Comparison of ENCODE assay signal across 13 cellular contexts in genomic region chr13:21833921-21834320, GRCh38.
DNase-seq lines count a peak whose midpoint lies in the region; ATAC-seq and TF ChIP-seq lines count a peak whose summit lies in the region.
"Had no signal": no experiment of that assay in that cellular context is flagged by ENCODE, and none has a peak within 500 bp of the region (broad histone marks: within the 10 kb centered on the region; RNA-seq: fewer than 3 reads in every experiment).

No MANE protein-coding gene starts in this region.

- peaks cover 9 to 28% (median 17%) of the 10 kb centered on the region in 10 experiments; a peak in 18 of 20 replicates for H3K4me1 ChIP-seq in BLaER1 treated with 17β-estradiol and CSF1 and Interleukin-3, amounts not matched to agents 10 nM and 100 nM
- H3K4me1 ChIP-seq in IMR-90 (ENCODE audit: control insufficient read depth, insufficient read depth, low read length), result no peaks in the 10 kb centered on the region; the same call in 1 of the 2 replicates
- no peaks in the 10 kb centered on the region for H3K4me1 ChIP-seq in PC-3 (ENCODE audit: insufficient read depth, low read length)
- H3K4me1 ChIP-seq: HAP-1 had no signal

- H3K4me3 ChIP-seq in BLaER1 treated with 17β-estradiol and CSF1 and Interleukin-3, amounts not matched to agents 10 nM and 100 nM, result no peak overlapping the region
- H3K4me3 ChIP-seq in IMR-90 (ENCODE audit: insufficient read depth, low read depth, low read length) (no peak overlapping the region), PC-3 (ENCODE audit: low read length) (no peak overlapping the region)
- H3K4me3 ChIP-seq: HAP-1 had no signal

- H2AFZ ChIP-seq in IMR-90 (replicated peaks; ENCODE audit: low read length, poor library complexity) (peak overlapping the region; percentile 27), PC-3 (ENCODE audit: low read length) (no peak overlapping the region)

- H3K9me2 ChIP-seq in PC-3 (replicated peaks; ENCODE audit: low read length), result no peaks in the 10 kb centered on the region

- H3K36me3 ChIP-seq in BLaER1 treated with 17β-estradiol and CSF1 and Interleukin-3, amounts not matched to agents 10 nM and 100 nM, result no peaks in the 10 kb centered on the region
- H3K36me3 ChIP-seq in IMR-90 (ENCODE audit: control insufficient read depth, insufficient read depth, low read length) (no peaks in the 10 kb centered on the region), PC-3 (ENCODE audit: low read depth, low read length) (no peaks in the 10 kb centered on the region)
- H3K36me3 ChIP-seq: HAP-1 had no signal

- no peak overlapping the region for H3K4ac ChIP-seq in IMR-90 (ENCODE audit: low read depth, low read length)

- H3K4me2 ChIP-seq in BLaER1 treated with 17β-estradiol and CSF1 and Interleukin-3, amounts not matched to agents 10 nM and 100 nM, result peak overlapping the region; percentile 38 to 79 (median 72)
- H3K4me2 ChIP-seq in IMR-90 (ENCODE audit: low read depth, low read length) (no peak overlapping the region), PC-3 (ENCODE audit: low read length) (no peak overlapping the region)

- 20% methylated on average over 1 of the region's 9 CpGs; no CpG with 5 or more reads in 1 of the 2 experiments for WGBS in IMR-90 (ENCODE audit: extremely low coverage in 2 of 2, insufficient read length in 1 of 2), 2 experiments

- no peak overlapping the region for H4K91ac ChIP-seq in IMR-90 (ENCODE audit: insufficient read depth, low read depth, low read length)

- dilution Hi-C loops in IMR-90 (cut with HindIII; ENCODE audit: low sequenced_read_pairs, unreplicated experiment), result no loop called here

- H3K4me3 Mint-ChIP-seq in mesothelial cell of epicardium (no peak overlapping the region), type B pancreatic cell (no peak overlapping the region)
- no peak overlapping the region for H3K4me3 Mint-ChIP-seq in naive thymus-derived CD8-positive, alpha-beta T cell
- H3K4me3 Mint-ChIP-seq: CD14-positive monocyte; CD8-positive, alpha-beta T cell; HFFc6 had no signal

- no peaks in the 10 kb centered on the region for H4K20me1 ChIP-seq in BLaER1 treated with 17β-estradiol and CSF1 and Interleukin-3, amounts not matched to agents 10 nM and 100 nM
- H4K20me1 ChIP-seq in IMR-90 (ENCODE audit: insufficient read depth, low read length) (no peaks in the 10 kb centered on the region), PC-3 (ENCODE audit: low read length) (no peaks in the 10 kb centered on the region)

- H3K9me3 Mint-ChIP-seq in mesothelial cell of epicardium (no peaks in the 10 kb centered on the region), type B pancreatic cell (peaks cover 1% of the 10 kb centered on the region)
- peaks cover 0 to 5% (median 0%) of the 10 kb centered on the region in 9 donors for H3K9me3 Mint-ChIP-seq in naive thymus-derived CD8-positive, alpha-beta T cell
- H3K9me3 Mint-ChIP-seq: CD8-positive, alpha-beta T cell had no signal

- H3K36me3 Mint-ChIP-seq in mesothelial cell of epicardium (no peaks in the 10 kb centered on the region), type B pancreatic cell (no peaks in the 10 kb centered on the region)
- no peaks in the 10 kb centered on the region for H3K36me3 Mint-ChIP-seq in naive thymus-derived CD8-positive, alpha-beta T cell
- H3K36me3 Mint-ChIP-seq: CD14-positive monocyte; CD8-positive, alpha-beta T cell had no signal

- H3K27ac Mint-ChIP-seq in mesothelial cell of epicardium, result peak overlapping the region; percentile 10
- H3K27ac Mint-ChIP-seq in type B pancreatic cell, result peak overlapping the region; percentile 5
- H3K27ac Mint-ChIP-seq in naive thymus-derived CD8-positive, alpha-beta T cell, result no peak overlapping the region
- H3K27ac Mint-ChIP-seq: CD14-positive monocyte; CD8-positive, alpha-beta T cell; HFFc6 had no signal

- no peaks in the 10 kb centered on the region for H3K79me2 ChIP-seq in PC-3 (ENCODE audit: low read length)

- no peak overlapping the region for H2AK5ac ChIP-seq in IMR-90 (ENCODE audit: low read depth, low read length)

- TF ChIP-seq POLR2A in IMR-90 (IDR thresholded peaks at IDR 0.05; ENCODE audit: low read depth, low read length), result no peak

- no peaks in the 10 kb centered on the region for H3K79me1 ChIP-seq in IMR-90 (ENCODE audit: low read depth in 1 of 2, low read length in 2 of 2)

- DNase-seq in IMR-90 (no peak), mesothelial cell of epicardium (ENCODE audit: low spot score in 2 of 2, unreplicated experiment in 2 of 2) (no peak), type B pancreatic cell (ENCODE audit: extremely low spot score, unreplicated experiment) (no peak), PC-3 (no peak)
- no peak for DNase-seq in naive thymus-derived CD8-positive, alpha-beta T cell
- DNase-seq: ACHN; CD8-positive, alpha-beta T cell; DMS 273 treated with DMSO at 0.1 percent for 48 hours; HFFc6 had no signal

- H2BK5ac ChIP-seq in IMR-90 (ENCODE audit: low read depth, low read length, poor library complexity, severe bottlenecking), result no peak overlapping the region

- H3K9ac ChIP-seq in BLaER1 treated with 17β-estradiol and CSF1 and Interleukin-3, amounts not matched to agents 10 nM and 100 nM, result no peak overlapping the region; a peak in 2 of 22 replicates
- no peak overlapping the region for H3K9ac ChIP-seq in IMR-90 (ENCODE audit: low read depth, low read length)
- no peak overlapping the region for H3K9ac ChIP-seq in PC-3 (ENCODE audit: low read length)

- H2BK15ac ChIP-seq in IMR-90 (ENCODE audit: low read depth, low read length), result no peak overlapping the region

- no peak for TF ChIP-seq CTCF in IMR-90 (conservative IDR thresholded peaks at IDR 0.05; ENCODE audit: low read depth, low read length)
- TF ChIP-seq CTCF in mesothelial cell of epicardium (IDR thresholded peaks at IDR 0.05; ENCODE audit: unreplicated experiment), result no peak
- TF ChIP-seq CTCF in type B pancreatic cell (conservative IDR thresholded peaks at IDR 0.05), result no peak
- no peak for TF ChIP-seq CTCF in PC-3 (conservative IDR thresholded peaks at IDR 0.05; ENCODE audit: low read depth, low read length)

- H4K8ac ChIP-seq in IMR-90 (ENCODE audit: low read depth in 2 of 2, low read length in 2 of 2), result no peak overlapping the region; a peak in 1 of 4 replicates

- no peak overlapping the region; the same call in 1 of the 2 replicates for H4K5ac ChIP-seq in IMR-90 (ENCODE audit: low read depth, low read length)

- no peak overlapping the region; the same call in 1 of the 2 replicates for H3K23ac ChIP-seq in IMR-90 (ENCODE audit: low read depth, low read length)

- H3K56ac ChIP-seq in IMR-90 (ENCODE audit: extremely low read depth, insufficient read depth, low read length), result no peak overlapping the region

- peaks cover 2% of the 10 kb centered on the region; the same call in 1 of the 2 replicates for H3K9me1 ChIP-seq in IMR-90 (ENCODE audit: insufficient read depth, low read length)

- BruUV-seq in IMR-90 (replicated peaks; lab: Mats Ljungman, UMichigan) (no TSS peak), PC-3 (replicated peaks; lab: Mats Ljungman, UMichigan) (no TSS peak)

- ATAC-seq in IMR-90 (ENCODE audit: low read depth) (no peak), GM18502 (IDR thresholded peaks at IDR 0.05; ENCODE audit: poor library complexity, unreplicated experiment) (no peak), PC-3 (no peak)
- ATAC-seq in naive thymus-derived CD8-positive, alpha-beta T cell, result no peak
- ATAC-seq: CD8-positive, alpha-beta T cell had no signal

- H3K27me3 ChIP-seq in BLaER1 treated with 17β-estradiol and CSF1 and Interleukin-3, amounts not matched to agents 10 nM and 100 nM, result no peaks in the 10 kb centered on the region
- no peaks in the 10 kb centered on the region for H3K27me3 ChIP-seq in IMR-90 (ENCODE audit: control insufficient read depth, insufficient read depth, low read length)
- H3K27me3 ChIP-seq in PC-3 (ENCODE audit: low read length), result no peaks in the 10 kb centered on the region

- no peak for TF ChIP-seq RAD21 in IMR-90 (IDR thresholded peaks at IDR 0.05; ENCODE audit: low read length)

- H2BK120ac ChIP-seq in IMR-90 (ENCODE audit: low read depth, low read length), result no peak overlapping the region

- no peak overlapping the region for H3K14ac ChIP-seq in IMR-90 (replicated peaks; ENCODE audit: low read depth, low read length)

- H2BK20ac ChIP-seq in IMR-90 (ENCODE audit: low read depth, low read length), result no peak overlapping the region

- in situ Hi-C loops in IMR-90 (cut with MboI; ENCODE audit: low sequenced_read_pairs), result no loop called here

- H3F3A ChIP-seq in PC-3 (ENCODE audit: low read length, unreplicated experiment), result no peaks in the 10 kb centered on the region

- peaks cover 8 to 26% (median 15%) of the 10 kb centered on the region in 11 experiments; a peak in 19 of 22 replicates for H3K9me3 ChIP-seq in BLaER1 treated with 17β-estradiol and CSF1 and Interleukin-3, amounts not matched to agents 10 nM and 100 nM (replicated peaks in 1 of 11)
- no peaks in the 10 kb centered on the region for H3K9me3 ChIP-seq in IMR-90 (ENCODE audit: control insufficient read depth, insufficient read depth, low read length)
- H3K9me3 ChIP-seq in PC-3 (ENCODE audit: low read length), result no peaks in the 10 kb centered on the region
- H3K9me3 ChIP-seq: HAP-1 had no signal

- H3K27me3 Mint-ChIP-seq in mesothelial cell of epicardium (ENCODE audit: low read depth), result no peaks in the 10 kb centered on the region
- H3K27me3 Mint-ChIP-seq in type B pancreatic cell, result no peaks in the 10 kb centered on the region
- peaks cover 0 to 4% (median 0%) of the 10 kb centered on the region in 5 donors for H3K27me3 Mint-ChIP-seq in naive thymus-derived CD8-positive, alpha-beta T cell

- CTCF ChIA-PET in IMR-90 (lab: Yijun Ruan, JAX) (no interaction called here), PC-3 (lab: Charles Lee) (no interaction called here)

- no peak overlapping the region for H3K18ac ChIP-seq in IMR-90 (ENCODE audit: low read depth, low read length)

- peaks cover 42% of the 10 kb centered on the region for H3K4me1 Mint-ChIP-seq in mesothelial cell of epicardium
- H3K4me1 Mint-ChIP-seq in type B pancreatic cell (ENCODE audit: unreplicated experiment), result peaks cover 18% of the 10 kb centered on the region
- peaks cover 0 to 4% (median 2%) of the 10 kb centered on the region in 4 donors for H3K4me1 Mint-ChIP-seq in naive thymus-derived CD8-positive, alpha-beta T cell
- H3K4me1 Mint-ChIP-seq: CD14-positive monocyte had no signal

- intact Hi-C loops in IMR-90 (cut with micrococcal nuclease), result no loop called here
- intact Hi-C loops in PC-3 (cut with micrococcal nuclease), result no loop called here

- no peak overlapping the region for H3K27ac ChIP-seq in BLaER1 treated with 17β-estradiol and CSF1 and Interleukin-3, amounts not matched to agents 10 nM and 100 nM
- H3K27ac ChIP-seq in IMR-90 (ENCODE audit: insufficient read depth, low read length) (no peak overlapping the region), PC-3 (ENCODE audit: low read length) (no peak overlapping the region)

- no peak overlapping the region for H2AK9ac ChIP-seq in IMR-90 (replicated peaks; ENCODE audit: low read depth, low read length, poor library complexity)

- POLR2A ChIA-PET in IMR-90 (lab: Charles Lee; ENCODE audit: unreplicated experiment) (no interaction called here), PC-3 (lab: Charles Lee; ENCODE audit: unreplicated experiment) (no interaction called here)
- POLR2A ChIA-PET in naive thymus-derived CD8-positive, alpha-beta T cell (lab: Charles Lee), result no interaction called here

TF ChIP-seq in IMR-90, 13 proteins besides CTCF, POLR2A, EP300 and RAD21 (continues in another document):
- no peak for TF ChIP-seq RCOR1 (IDR thresholded peaks at IDR 0.05; ENCODE audit: insufficient replicate concordance, low read length)

Comparison
In these comparisons a context has a peak if more than half of its experiments do, and no peak if none do; other contexts are left out.
1. H3K4me2 ChIP-seq: peak in BLaER1 treated with 17β-estradiol and CSF1 and Interleukin-3, amounts not matched to agents 10 nM and 100 nM (11 of 11); none in IMR-90 (single experiment) and PC-3 (single experiment).
2. H3K27ac Mint-ChIP-seq: peak in mesothelial cell of epicardium (single experiment) and type B pancreatic cell (single experiment); none in naive thymus-derived CD8-positive, alpha-beta T cell (0 of 10).